Comparison of ENCODE assay signal across 30 cellular contexts in genomic region chr1:113507552-113508214, GRCh38.
"Had no signal": no experiment of that assay in that cellular context is flagged by ENCODE, and none has a peak within 500 bp of the region (broad histone marks: within the 10 kb centered on the region; RNA-seq: fewer than 3 reads in every experiment).

No MANE protein-coding gene starts in this region.

- DNase-seq: activated CD4-positive, alpha-beta memory T cell treated with anti-CD3 and anti-CD28 coated beads for 36 hours; activated CD4-positive, alpha-beta T cell treated with anti-CD3 and anti-CD28 coated beads for 36 hours; activated CD4-positive, alpha-beta T cell treated with anti-CD3 and anti-CD28 coated beads, Interleukin-2, amount 10 ng/mL, durations not matched to agents 24 days and 14 days; activated CD4-positive, CD25-positive, alpha-beta regulatory T cell; activated CD4-positive, CD25-positive, alpha-beta regulatory T cell treated with anti-CD3 and anti-CD28 coated beads, Interleukin-2, amount 50 U/mL, for 72 hours; activated CD8-positive, alpha-beta memory T cell treated with anti-CD3 and anti-CD28 coated beads, Interleukin-2, amount 10 ng/mL, durations not matched to agents 7 days and 5 days; activated CD8-positive, alpha-beta memory T cell treated with anti-CD3 and anti-CD28 coated beads, Interleukin-2, amount 50 U/mL, for 4 hours; activated CD8-positive, alpha-beta T cell treated with anti-CD3 and anti-CD28 coated beads, Interleukin-2, amount 10 ng/mL, durations not matched to agents 7 days and 5 days; activated effector memory CD4-positive, alpha-beta T cell treated with anti-CD3 and anti-CD28 coated beads, Interleukin-2, amount 50 U/mL, for 16 hours; activated naive CD4-positive, alpha-beta T cell treated with anti-CD3 and anti-CD28 coated beads for 36 hours; activated naive CD8-positive, alpha-beta T cell treated with anti-CD3 and anti-CD28 coated beads for 36 hours; activated T-cell treated with anti-CD3 and anti-CD28 coated beads, Interleukin-2, amount 50 U/mL, for 1 hour; activated T-cell treated with anti-CD3 and anti-CD28 coated beads, Interleukin-2, amount 50 U/mL, for 48 hours; brain microvascular endothelial cell; dorsolateral prefrontal cortex; effector memory CD4-positive, alpha-beta T cell; endodermal cell; foreskin fibroblast; glutamatergic neuron; T-helper 2 cell had no signal

- H3K4me3 ChIP-seq: ascending aorta, coronary artery, dorsolateral prefrontal cortex had no signal

- H3K4me3 Mint-ChIP-seq: activated CD4-positive, alpha-beta memory T cell treated with anti-CD3 and anti-CD28 coated beads for 36 hours; activated CD4-positive, alpha-beta T cell treated with anti-CD3 and anti-CD28 coated beads for 36 hours; activated CD4-positive, alpha-beta T cell treated with anti-CD3 and anti-CD28 coated beads, Interleukin-2, amount 10 ng/mL, durations not matched to agents 24 days and 14 days; activated CD8-positive, alpha-beta memory T cell treated with anti-CD3 and anti-CD28 coated beads, Interleukin-2, amount 10 ng/mL, durations not matched to agents 7 days and 5 days; activated CD8-positive, alpha-beta T cell treated with anti-CD3 and anti-CD28 coated beads, Interleukin-2, amount 10 ng/mL, durations not matched to agents 7 days and 5 days; activated naive CD4-positive, alpha-beta T cell treated with anti-CD3 and anti-CD28 coated beads for 36 hours; activated naive CD4-positive, alpha-beta T cell treated with anti-CD3 and anti-CD28 coated beads, Interleukin-2, amount 50 U/mL, for 24 hours; activated naive CD8-positive, alpha-beta T cell treated with anti-CD3 and anti-CD28 coated beads for 36 hours; activated T-helper 1 cell treated with anti-CD3 and anti-CD28 coated beads, Interleukin-12 subunit alpha, Interleukin-12 subunit beta, Interleukin-2, Interleukin-4 antibody, amounts not matched to agents 30 ng/mL and 10 ng/mL and 1 ng/mL, durations not matched to agents 14 hours and 24 hours and 36 hours; central memory CD8-positive, alpha-beta T cell; dendritic cell treated with granulocyte-macrophage colony-stimulating factor and Interleukin-4, amounts not matched to agents 40 ng/mL and 50 ng/mL, for 4 days; endodermal cell had no signal

- H3K27ac Mint-ChIP-seq: activated CD4-positive, alpha-beta memory T cell treated with anti-CD3 and anti-CD28 coated beads for 36 hours; activated CD4-positive, alpha-beta T cell treated with anti-CD3 and anti-CD28 coated beads for 36 hours; activated CD4-positive, alpha-beta T cell treated with anti-CD3 and anti-CD28 coated beads, Interleukin-2, amount 10 ng/mL, durations not matched to agents 24 days and 14 days; activated CD8-positive, alpha-beta memory T cell treated with anti-CD3 and anti-CD28 coated beads, Interleukin-2, amount 10 ng/mL, durations not matched to agents 7 days and 5 days; activated CD8-positive, alpha-beta T cell treated with anti-CD3 and anti-CD28 coated beads, Interleukin-2, amount 10 ng/mL, durations not matched to agents 7 days and 5 days; activated naive CD4-positive, alpha-beta T cell treated with anti-CD3 and anti-CD28 coated beads for 36 hours; activated naive CD4-positive, alpha-beta T cell treated with anti-CD3 and anti-CD28 coated beads, Interleukin-2, amount 50 U/mL, for 24 hours; activated naive CD8-positive, alpha-beta T cell treated with anti-CD3 and anti-CD28 coated beads for 36 hours; activated T-helper 1 cell treated with anti-CD3 and anti-CD28 coated beads, Interleukin-12 subunit alpha, Interleukin-12 subunit beta, Interleukin-2, Interleukin-4 antibody, amounts not matched to agents 30 ng/mL and 10 ng/mL and 1 ng/mL, durations not matched to agents 14 hours and 24 hours and 36 hours; activated T-helper 2 cell treated with anti-CD3 and anti-CD28 coated beads, Interferon-gamma antibody, Interleukin-2, Interleukin-4, amounts not matched to agents 10 μg/mL and 5 μg/mL and 100 μg/mL, durations not matched to agents 14 hours and 24 hours and 36 hours; dendritic cell treated with granulocyte-macrophage colony-stimulating factor and Interleukin-4, amounts not matched to agents 40 ng/mL and 50 ng/mL, for 4 days; endodermal cell had no signal

- ATAC-seq: activated CD4-positive, alpha-beta T cell treated with anti-CD3 and anti-CD28 coated beads for 36 hours; activated CD8-positive, alpha-beta memory T cell treated with anti-CD3 and anti-CD28 coated beads, Interleukin-2, amount 10 ng/mL, durations not matched to agents 7 days and 5 days; activated CD8-positive, alpha-beta T cell treated with anti-CD3 and anti-CD28 coated beads, Interleukin-2, amount 10 ng/mL, durations not matched to agents 7 days and 5 days; esophagus mucosa had no signal

- H3K4me1 ChIP-seq: ascending aorta had no signal

- H3K27me3 Mint-ChIP-seq: activated CD4-positive, alpha-beta memory T cell treated with anti-CD3 and anti-CD28 coated beads for 36 hours; activated CD4-positive, alpha-beta T cell treated with anti-CD3 and anti-CD28 coated beads for 36 hours; activated CD4-positive, alpha-beta T cell treated with anti-CD3 and anti-CD28 coated beads, Interleukin-2, amount 10 ng/mL, durations not matched to agents 24 days and 14 days; activated CD8-positive, alpha-beta memory T cell treated with anti-CD3 and anti-CD28 coated beads, Interleukin-2, amount 10 ng/mL, durations not matched to agents 7 days and 5 days; activated naive CD4-positive, alpha-beta T cell treated with anti-CD3 and anti-CD28 coated beads, Interleukin-2, amount 50 U/mL, for 24 hours; activated naive CD8-positive, alpha-beta T cell treated with anti-CD3 and anti-CD28 coated beads for 36 hours; central memory CD8-positive, alpha-beta T cell; dendritic cell treated with granulocyte-macrophage colony-stimulating factor and Interleukin-4, amounts not matched to agents 40 ng/mL and 50 ng/mL, for 4 days had no signal

- FAIRE-seq: bronchial epithelial cell, frontal cortex had no signal

- H3K4me1 Mint-ChIP-seq: activated CD4-positive, alpha-beta T cell treated with anti-CD3 and anti-CD28 coated beads for 36 hours; activated CD4-positive, alpha-beta T cell treated with anti-CD3 and anti-CD28 coated beads, Interleukin-2, amount 10 ng/mL, durations not matched to agents 24 days and 14 days; activated CD8-positive, alpha-beta memory T cell treated with anti-CD3 and anti-CD28 coated beads, Interleukin-2, amount 10 ng/mL, durations not matched to agents 7 days and 5 days; activated naive CD4-positive, alpha-beta T cell treated with anti-CD3 and anti-CD28 coated beads, Interleukin-2, amount 50 U/mL, for 24 hours; activated naive CD8-positive, alpha-beta T cell treated with anti-CD3 and anti-CD28 coated beads for 36 hours; central memory CD8-positive, alpha-beta T cell had no signal

- H3K27me3 ChIP-seq: ascending aorta, brain microvascular endothelial cell, dorsolateral prefrontal cortex had no signal

- H3K36me3 Mint-ChIP-seq: activated CD8-positive, alpha-beta memory T cell treated with anti-CD3 and anti-CD28 coated beads, Interleukin-2, amount 10 ng/mL, durations not matched to agents 7 days and 5 days; activated naive CD8-positive, alpha-beta T cell treated with anti-CD3 and anti-CD28 coated beads for 36 hours had no signal

- H3K27ac ChIP-seq: ascending aorta, brain microvascular endothelial cell, coronary artery, dorsolateral prefrontal cortex had no signal

- H3K36me3 ChIP-seq: ascending aorta, brain microvascular endothelial cell had no signal
